Comparison of ENCODE assay signal across 1 cellular context in the genomic region with DNA sequence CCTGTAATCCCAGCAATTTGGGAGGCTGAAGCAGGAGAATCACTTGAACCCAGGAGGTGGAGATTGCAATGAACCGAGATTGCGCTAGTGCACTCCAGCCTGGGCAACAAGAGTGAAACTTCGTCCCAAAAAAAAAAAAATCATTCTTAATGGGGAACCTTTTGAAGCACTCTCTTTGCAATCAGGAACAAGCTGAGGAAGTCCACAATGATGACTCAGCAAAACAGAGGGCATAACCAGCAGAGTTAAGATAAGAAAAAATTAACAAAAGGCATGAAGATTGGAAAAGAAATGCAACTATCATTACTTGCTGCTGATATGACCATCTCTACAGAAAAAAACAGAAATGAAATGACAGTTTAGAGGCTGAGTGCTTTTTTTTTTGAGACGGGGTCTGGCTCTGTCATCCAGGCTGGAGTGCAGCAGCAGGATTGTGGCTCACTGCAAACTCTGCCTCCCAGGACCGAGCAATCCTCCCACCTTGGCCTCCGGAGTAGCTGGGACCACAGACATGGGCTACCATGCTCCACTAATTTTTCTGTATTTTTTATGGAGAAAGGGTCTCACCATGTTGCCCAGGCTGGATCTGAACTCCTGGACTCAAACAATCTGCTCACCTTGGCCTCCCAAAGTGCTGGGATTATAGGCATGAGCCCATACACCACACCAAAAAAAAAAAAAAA.
TF ChIP-seq lines count a peak whose summit lies in the region.

No MANE protein-coding gene starts in this region.

TF ChIP-seq in K562, 482 proteins besides CTCF, POLR2A, EP300 and RAD21 (continued from another document and continues in another):
- TF ChIP-seq, protein P1, sequence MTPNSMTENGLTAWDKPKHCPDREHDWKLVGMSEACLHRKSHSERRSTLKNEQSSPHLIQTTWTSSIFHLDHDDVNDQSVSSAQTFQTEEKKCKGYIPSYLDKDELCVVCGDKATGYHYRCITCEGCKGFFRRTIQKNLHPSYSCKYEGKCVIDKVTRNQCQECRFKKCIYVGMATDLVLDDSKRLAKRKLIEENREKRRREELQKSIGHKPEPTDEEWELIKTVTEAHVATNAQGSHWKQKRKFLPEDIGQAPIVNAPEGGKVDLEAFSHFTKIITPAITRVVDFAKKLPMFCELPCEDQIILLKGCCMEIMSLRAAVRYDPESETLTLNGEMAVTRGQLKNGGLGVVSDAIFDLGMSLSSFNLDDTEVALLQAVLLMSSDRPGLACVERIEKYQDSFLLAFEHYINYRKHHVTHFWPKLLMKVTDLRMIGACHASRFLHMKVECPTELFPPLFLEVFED (CRISPR knock-in tag; conservative IDR thresholded peaks at IDR 0.05) = no peak
- TF ChIP-seq SUPT5H (IDR thresholded peaks at IDR 0.05) (no peak), ZNF197 (CRISPR knock-in tag; IDR thresholded peaks at IDR 0.05; ENCODE audit: low read depth) (no peak), ZFPM2 (CRISPR knock-in tag; IDR thresholded peaks at IDR 0.05) (no peak), ZNF324 (CRISPR knock-in tag; IDR thresholded peaks at IDR 0.05) (no peak), ZNF75A (CRISPR knock-in tag; IDR thresholded peaks at IDR 0.05) (no peak), NCOA4 (IDR thresholded peaks at IDR 0.05; ENCODE audit: partially characterized antibody) (no peak), HBP1 (CRISPR knock-in tag; IDR thresholded peaks at IDR 0.05) (no peak), RNF219 (CRISPR knock-in tag; IDR thresholded peaks at IDR 0.05) (no peak), ARHGAP35 (IDR thresholded peaks at IDR 0.05; ENCODE audit: partially characterized antibody) (no peak), ZBTB33 (CRISPR knock-in tag; IDR thresholded peaks at IDR 0.05) (no peak), ZFP1 (CRISPR knock-in tag; IDR thresholded peaks at IDR 0.05) (no peak), TOE1 (IDR thresholded peaks at IDR 0.05; ENCODE audit: borderline replicate concordance) (no peak), TOE1 (CRISPR knock-in tag; IDR thresholded peaks at IDR 0.05; ENCODE audit: borderline replicate concordance, low read depth) (no peak), ZNF175 (CRISPR knock-in tag; IDR thresholded peaks at IDR 0.05; ENCODE audit: low read depth) (no peak), MEIS2 (IDR thresholded peaks at IDR 0.05; ENCODE audit: partially characterized antibody) (peak; percentile 17), ZNF133 (CRISPR knock-in tag; IDR thresholded peaks at IDR 0.05) (no peak), MCM5 (IDR thresholded peaks at IDR 0.05; ENCODE audit: low read depth) (no peak), ZNF57 (CRISPR knock-in tag; IDR thresholded peaks at IDR 0.05) (no peak), ZNF24 (IDR thresholded peaks at IDR 0.05) (no peak), JUN (IDR thresholded peaks at IDR 0.05; ENCODE audit: borderline replicate concordance, low read depth, low read length) (peak; percentile 22; the same call in 1 of the 2 replicates), JUN (CRISPR knock-in tag; IDR thresholded peaks at IDR 0.05; ENCODE audit: borderline replicate concordance) (no peak), CBFA2T2 (conservative IDR thresholded peaks at IDR 0.05) (peak; percentile 62), MYBL2 (IDR thresholded peaks at IDR 0.05; ENCODE audit: low read depth) (no peak), MYBL2 (CRISPR knock-in tag; IDR thresholded peaks at IDR 0.05; ENCODE audit: borderline replicate concordance) (no peak), EWSR1 (IDR thresholded peaks at IDR 0.05; ENCODE audit: borderline replicate concordance, low read depth, partially characterized antibody) (no peak), PKNOX1 (IDR thresholded peaks at IDR 0.05) (no peak), ZNF124 (CRISPR knock-in tag; IDR thresholded peaks at IDR 0.05) (no peak), MEF2A (IDR thresholded peaks at IDR 0.05; ENCODE audit: control insufficient read depth, low read depth, low read length) (no peak), COPS2 (conservative IDR thresholded peaks at IDR 0.05) (no peak), POLR2AphosphoS5 (IDR thresholded peaks at IDR 0.05; ENCODE audit: control insufficient read depth, insufficient read depth, low read depth, low read length) (no peak), ZNF263 (CRISPR knock-in tag; IDR thresholded peaks at IDR 0.05; ENCODE audit: borderline replicate concordance) (no peak), SMC3 (conservative IDR thresholded peaks at IDR 0.05; ENCODE audit: insufficient read depth, low read depth, low read length) (no peak), ZNF696 (CRISPR knock-in tag; conservative IDR thresholded peaks at IDR 0.05) (no peak), FIP1L1 (IDR thresholded peaks at IDR 0.05; ENCODE audit: low read depth, low read length, poor library complexity, severe bottlenecking) (no peak), PRPF4 (IDR thresholded peaks at IDR 0.05; ENCODE audit: insufficient read depth, low read depth, low read length, poor library complexity, severe bottlenecking) (no peak), TAF7 (tag; IDR thresholded peaks at IDR 0.05) (no peak)
- TF ChIP-seq, protein P2, sequence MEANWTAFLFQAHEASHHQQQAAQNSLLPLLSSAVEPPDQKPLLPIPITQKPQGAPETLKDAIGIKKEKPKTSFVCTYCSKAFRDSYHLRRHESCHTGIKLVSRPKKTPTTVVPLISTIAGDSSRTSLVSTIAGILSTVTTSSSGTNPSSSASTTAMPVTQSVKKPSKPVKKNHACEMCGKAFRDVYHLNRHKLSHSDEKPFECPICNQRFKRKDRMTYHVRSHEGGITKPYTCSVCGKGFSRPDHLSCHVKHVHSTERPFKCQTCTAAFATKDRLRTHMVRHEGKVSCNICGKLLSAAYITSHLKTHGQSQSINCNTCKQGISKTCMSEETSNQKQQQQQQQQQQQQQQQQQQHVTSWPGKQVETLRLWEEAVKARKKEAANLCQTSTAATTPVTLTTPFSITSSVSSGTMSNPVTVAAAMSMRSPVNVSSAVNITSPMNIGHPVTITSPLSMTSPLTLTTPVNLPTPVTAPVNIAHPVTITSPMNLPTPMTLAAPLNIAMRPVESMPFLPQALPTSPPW (CRISPR knock-in tag; IDR thresholded peaks at IDR 0.05) = no peak
- TF ChIP-seq, protein P3, sequence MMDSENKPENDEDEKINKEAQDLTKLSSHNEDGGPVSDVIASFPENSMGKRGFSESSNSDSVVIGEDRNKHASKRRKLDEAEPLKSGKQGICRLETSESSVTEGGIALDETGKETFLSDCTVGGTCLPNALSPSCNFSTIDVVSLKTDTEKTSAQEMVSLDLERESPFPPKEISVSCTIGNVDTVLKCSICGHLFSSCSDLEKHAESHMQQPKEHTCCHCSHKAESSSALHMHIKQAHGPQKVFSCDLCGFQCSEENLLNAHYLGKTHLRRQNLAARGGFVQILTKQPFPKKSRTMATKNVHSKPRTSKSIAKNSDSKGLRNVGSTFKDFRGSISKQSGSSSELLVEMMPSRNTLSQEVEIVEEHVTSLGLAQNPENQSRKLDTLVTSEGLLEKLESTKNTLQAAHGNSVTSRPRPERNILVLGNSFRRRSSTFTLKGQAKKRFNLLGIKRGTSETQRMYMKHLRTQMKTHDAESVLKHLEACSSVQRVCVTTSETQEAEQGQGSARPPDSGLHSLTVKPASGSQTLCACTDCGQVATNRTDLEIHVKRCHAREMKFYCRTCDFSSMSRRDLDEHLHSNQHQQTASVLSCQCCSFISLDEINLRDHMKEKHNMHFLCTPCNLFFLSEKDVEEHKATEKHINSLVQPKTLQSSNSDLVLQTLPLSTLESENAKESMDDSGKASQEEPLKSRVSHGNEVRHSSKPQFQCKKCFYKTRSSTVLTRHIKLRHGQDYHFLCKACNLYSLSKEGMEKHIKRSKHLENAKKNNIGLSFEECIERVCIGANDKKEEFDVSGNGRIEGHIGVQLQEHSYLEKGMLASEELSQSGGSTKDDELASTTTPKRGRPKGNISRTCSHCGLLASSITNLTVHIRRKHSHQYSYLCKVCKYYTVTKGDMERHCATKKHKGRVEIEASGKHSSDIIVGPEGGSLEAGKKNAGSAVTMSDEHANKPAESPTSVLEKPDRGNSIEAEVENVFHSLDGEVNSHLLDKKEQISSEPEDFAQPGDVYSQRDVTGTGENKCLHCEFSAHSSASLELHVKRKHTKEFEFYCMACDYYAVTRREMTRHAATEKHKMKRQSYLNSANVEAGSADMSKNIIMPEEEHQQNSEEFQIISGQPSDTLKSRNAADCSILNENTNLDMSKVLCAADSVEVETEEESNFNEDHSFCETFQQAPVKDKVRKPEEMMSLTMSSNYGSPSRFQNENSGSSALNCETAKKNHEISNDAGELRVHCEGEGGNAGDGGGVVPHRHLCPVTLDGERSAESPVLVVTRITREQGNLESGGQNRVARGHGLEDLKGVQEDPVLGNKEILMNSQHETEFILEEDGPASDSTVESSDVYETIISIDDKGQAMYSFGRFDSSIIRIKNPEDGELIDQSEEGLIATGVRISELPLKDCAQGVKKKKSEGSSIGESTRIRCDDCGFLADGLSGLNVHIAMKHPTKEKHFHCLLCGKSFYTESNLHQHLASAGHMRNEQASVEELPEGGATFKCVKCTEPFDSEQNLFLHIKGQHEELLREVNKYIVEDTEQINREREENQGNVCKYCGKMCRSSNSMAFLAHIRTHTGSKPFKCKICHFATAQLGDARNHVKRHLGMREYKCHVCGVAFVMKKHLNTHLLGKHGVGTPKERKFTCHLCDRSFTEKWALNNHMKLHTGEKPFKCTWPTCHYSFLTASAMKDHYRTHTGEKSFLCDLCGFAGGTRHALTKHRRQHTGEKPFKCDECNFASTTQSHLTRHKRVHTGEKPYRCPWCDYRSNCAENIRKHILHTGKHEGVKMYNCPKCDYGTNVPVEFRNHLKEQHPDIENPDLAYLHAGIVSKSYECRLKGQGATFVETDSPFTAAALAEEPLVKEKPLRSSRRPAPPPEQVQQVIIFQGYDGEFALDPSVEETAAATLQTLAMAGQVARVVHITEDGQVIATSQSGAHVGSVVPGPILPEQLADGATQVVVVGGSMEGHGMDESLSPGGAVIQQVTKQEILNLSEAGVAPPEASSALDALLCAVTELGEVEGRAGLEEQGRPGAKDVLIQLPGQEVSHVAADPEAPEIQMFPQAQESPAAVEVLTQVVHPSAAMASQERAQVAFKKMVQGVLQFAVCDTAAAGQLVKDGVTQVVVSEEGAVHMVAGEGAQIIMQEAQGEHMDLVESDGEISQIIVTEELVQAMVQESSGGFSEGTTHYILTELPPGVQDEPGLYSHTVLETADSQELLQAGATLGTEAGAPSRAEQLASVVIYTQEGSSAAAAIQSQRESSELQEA (IDR thresholded peaks at IDR 0.05; ENCODE audit: low read depth) = no peak
- TF ChIP-seq, protein P4, sequence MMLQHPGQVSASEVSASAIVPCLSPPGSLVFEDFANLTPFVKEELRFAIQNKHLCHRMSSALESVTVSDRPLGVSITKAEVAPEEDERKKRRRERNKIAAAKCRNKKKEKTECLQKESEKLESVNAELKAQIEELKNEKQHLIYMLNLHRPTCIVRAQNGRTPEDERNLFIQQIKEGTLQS (IDR thresholded peaks at IDR 0.05) = peak; percentile 65; the same call in 1 of the 2 replicates
- TF ChIP-seq, protein P4 (CRISPR knock-in tag; conservative IDR thresholded peaks at IDR 0.05) = no peak
